23 cellular contexts compared by ENCODE assay signal in the genomic region with DNA sequence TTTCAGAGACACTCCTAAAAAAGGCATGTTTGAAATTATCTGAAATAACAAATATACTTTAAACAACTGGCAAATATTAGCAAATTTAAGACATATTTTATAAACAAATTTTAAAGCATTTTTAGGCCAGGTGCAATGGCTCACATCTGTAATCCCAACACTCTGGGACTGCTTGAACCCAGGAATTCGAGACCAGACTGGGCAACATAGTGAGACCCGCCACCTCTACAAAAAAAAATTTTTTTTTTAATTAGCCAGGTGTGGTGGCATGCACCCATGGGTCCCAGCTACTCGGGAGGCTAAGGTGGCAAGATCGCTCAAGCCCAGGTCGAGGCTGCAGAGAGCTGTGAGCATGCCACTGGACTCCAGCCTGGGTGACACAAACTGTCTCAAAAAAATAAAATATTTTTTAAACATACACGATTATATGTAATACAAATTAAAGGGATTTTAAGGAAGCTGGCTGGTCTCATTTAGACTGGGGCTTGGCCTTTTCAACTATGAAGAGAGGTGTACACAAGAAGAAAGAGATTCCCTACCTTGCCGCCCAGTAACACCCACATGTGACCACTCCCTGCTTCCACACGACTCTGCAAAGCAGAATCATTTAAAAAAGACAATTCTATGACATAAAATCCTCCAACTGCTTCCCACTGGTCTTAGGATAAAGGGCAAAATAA. TPM values are rescaled to one million over a fixed set of nuclear protein-coding genes. Genes with fewer than 3 reads are reported as not detected.
DNase-seq lines count a peak whose midpoint lies in the region; ATAC-seq and TF ChIP-seq lines count a peak whose summit lies in the region.
"Had no signal": no experiment of that assay in that cellular context is flagged by ENCODE, and none has a peak within 500 bp of the region (broad histone marks: within the 10 kb centered on the region; RNA-seq: fewer than 3 reads in every experiment).

No MANE protein-coding gene starts in this region.

- H3K27me3 Mint-ChIP-seq in CD14-positive monocyte (ENCODE audit: low read depth in 3 of 3) (no peaks in the 10 kb centered on the region), memory B cell (no peaks in the 10 kb centered on the region)
- no peaks in the 10 kb centered on the region for H3K27me3 Mint-ChIP-seq in CD4-positive, CD25-positive, alpha-beta regulatory T cell
- H3K27me3 Mint-ChIP-seq in activated T-helper 1 cell treated with anti-CD3 and anti-CD28 coated beads, Interleukin-12 subunit alpha, Interleukin-12 subunit beta, Interleukin-2, Interleukin-4 antibody, amounts not matched to agents 30 ng/mL and 10 ng/mL and 1 ng/mL, durations not matched to agents 14 hours and 24 hours and 36 hours (ENCODE audit: insufficient read depth), result no peaks in the 10 kb centered on the region
- H3K27me3 Mint-ChIP-seq: activated B cell treated with CpG ODN at 0.5 μM for 24 hours; CD4-positive, alpha-beta memory T cell had no signal

- peaks cover 13% of the 10 kb centered on the region for H3K36me3 ChIP-seq in CD4-positive, CD25-positive, alpha-beta regulatory T cell (ENCODE audit: control insufficient read depth, insufficient read depth, low read length)
- H3K36me3 ChIP-seq in upper lobe of right lung (peaks cover 17% of the 10 kb centered on the region), H7 (replicated peaks; ENCODE audit: control insufficient read depth, insufficient read depth, low read length) (no peaks in the 10 kb centered on the region; the same call in 1 of the 2 replicates)

- DNase-seq in CD14-positive monocyte (ENCODE audit: low spot score) (no peak), memory B cell (ENCODE audit: low spot score in 2 of 2) (no peak), upper lobe of right lung (no peak), putamen (ENCODE audit: low spot score) (no peak), H7 (no peak)
- DNase-seq in CD4-positive, CD25-positive, alpha-beta regulatory T cell, result no peak
- DNase-seq in activated T-helper 1 cell treated with anti-CD3 and anti-CD28 coated beads, Interleukin-12 subunit alpha, Interleukin-12 subunit beta, Interleukin-2, Interleukin-4 antibody, amounts not matched to agents 30 ng/mL and 10 ng/mL and 1 ng/mL, durations not matched to agents 14 hours and 24 hours and 36 hours (ENCODE audit: low spot score), result no peak
- DNase-seq: activated B cell treated with CpG ODN at 0.5 μM for 24 hours; activated CD4-positive, alpha-beta T cell treated with anti-CD3 and anti-CD28 coated beads, Interleukin-2, amount 50 U/mL, for 48 hours; activated naive CD4-positive, alpha-beta T cell treated with Interleukin-2 at 50 U/mL for 16 hours; CD4-positive, alpha-beta memory T cell; NCI-H1048; NCI-H1930; NCI-H446; NCI-H82; stimulated activated CD4-positive, alpha-beta T cell treated with anti-CD3 and anti-CD28 coated beads, Interleukin-4, amount 100 ng/mL, for 1 hour; stimulated activated naive CD4-positive, alpha-beta T cell; T-helper 9 cell had no signal

- peak overlapping the region in 5 of 7 donors; percentile 4 to 69 (median 33) for H3K27ac Mint-ChIP-seq in CD14-positive monocyte
- peak overlapping the region; percentile 45 to 72 (median 48) for H3K27ac Mint-ChIP-seq in CD4-positive, CD25-positive, alpha-beta regulatory T cell
- H3K27ac Mint-ChIP-seq in activated T-helper 1 cell treated with anti-CD3 and anti-CD28 coated beads, Interleukin-12 subunit alpha, Interleukin-12 subunit beta, Interleukin-2, Interleukin-4 antibody, amounts not matched to agents 30 ng/mL and 10 ng/mL and 1 ng/mL, durations not matched to agents 14 hours and 24 hours and 36 hours, result peak overlapping the region; percentile 48
- H3K27ac Mint-ChIP-seq in memory B cell, result peak overlapping the region; percentile 65
- H3K27ac Mint-ChIP-seq: activated B cell treated with CpG ODN at 0.5 μM for 24 hours had no signal

- no peak for ATAC-seq in CD4-positive, CD25-positive, alpha-beta regulatory T cell (ENCODE audit: low read depth in 2 of 2)
- no peak for ATAC-seq in memory B cell (ENCODE audit: low read depth)
- no peak for ATAC-seq in upper lobe of right lung

- intact Hi-C loops in CD14-positive monocyte (cut with micrococcal nuclease), result no loop called here
- intact Hi-C loops in activated T-helper 1 cell treated with anti-CD3 and anti-CD28 coated beads, Interleukin-12 subunit alpha, Interleukin-12 subunit beta, Interleukin-2, Interleukin-4 antibody, amounts not matched to agents 30 ng/mL and 10 ng/mL and 1 ng/mL, durations not matched to agents 14 hours and 24 hours and 36 hours (cut with micrococcal nuclease), result no loop called here
- intact Hi-C loops in upper lobe of right lung (cut with DNase I), result no loop called here

- H3K4me3 Mint-ChIP-seq in CD14-positive monocyte, result no peak overlapping the region
- H3K4me3 Mint-ChIP-seq in CD4-positive, CD25-positive, alpha-beta regulatory T cell, result peak overlapping the region in 3 of 4 donors; percentile 20 to 41 (median 27)
- H3K4me3 Mint-ChIP-seq in activated T-helper 1 cell treated with anti-CD3 and anti-CD28 coated beads, Interleukin-12 subunit alpha, Interleukin-12 subunit beta, Interleukin-2, Interleukin-4 antibody, amounts not matched to agents 30 ng/mL and 10 ng/mL and 1 ng/mL, durations not matched to agents 14 hours and 24 hours and 36 hours, result no peak overlapping the region
- H3K4me3 Mint-ChIP-seq in memory B cell, result no peak overlapping the region
- H3K4me3 Mint-ChIP-seq: activated B cell treated with CpG ODN at 0.5 μM for 24 hours had no signal

- H3K4me1 ChIP-seq in CD4-positive, CD25-positive, alpha-beta regulatory T cell (ENCODE audit: control insufficient read depth, insufficient read depth, low read length, poor library complexity, severe bottlenecking), result peaks cover 25% of the 10 kb centered on the region
- H3K4me1 ChIP-seq in upper lobe of right lung, result peaks cover 54% of the 10 kb centered on the region

- no peak for TF ChIP-seq CTCF in CD14-positive monocyte (IDR thresholded peaks at IDR 0.05)
- TF ChIP-seq CTCF in upper lobe of right lung (IDR thresholded peaks at IDR 0.05), result no peak

- H3K27ac ChIP-seq in CD4-positive, CD25-positive, alpha-beta regulatory T cell (ENCODE audit: insufficient read depth, low read length, poor library complexity, severe bottlenecking), result no peak overlapping the region
- H3K27ac ChIP-seq in upper lobe of right lung, result no peak overlapping the region
- H3K27ac ChIP-seq: ascending aorta, RWPE1, SK-N-MC had no signal

- H3K9me3 Mint-ChIP-seq in CD14-positive monocyte (no peaks in the 10 kb centered on the region), memory B cell (no peaks in the 10 kb centered on the region)
- no peaks in the 10 kb centered on the region for H3K9me3 Mint-ChIP-seq in CD4-positive, CD25-positive, alpha-beta regulatory T cell
- no peaks in the 10 kb centered on the region for H3K9me3 Mint-ChIP-seq in activated T-helper 1 cell treated with anti-CD3 and anti-CD28 coated beads, Interleukin-12 subunit alpha, Interleukin-12 subunit beta, Interleukin-2, Interleukin-4 antibody, amounts not matched to agents 30 ng/mL and 10 ng/mL and 1 ng/mL, durations not matched to agents 14 hours and 24 hours and 36 hours
- H3K9me3 Mint-ChIP-seq: activated B cell treated with CpG ODN at 0.5 μM for 24 hours; CD4-positive, alpha-beta memory T cell had no signal

- H3K4me3 ChIP-seq in CD4-positive, CD25-positive, alpha-beta regulatory T cell (ENCODE audit: low read depth, low read length), result no peak overlapping the region
- H3K4me3 ChIP-seq in upper lobe of right lung (no peak overlapping the region), H7 (ENCODE audit: insufficient read depth, low read depth, low read length) (no peak overlapping the region)
- H3K4me3 ChIP-seq: ascending aorta, HAP-1, lung, SK-N-MC had no signal

- H3K27me3 ChIP-seq in CD4-positive, CD25-positive, alpha-beta regulatory T cell (ENCODE audit: control insufficient read depth, insufficient read depth, low read length), result no peaks in the 10 kb centered on the region
- H3K27me3 ChIP-seq in upper lobe of right lung (no peaks in the 10 kb centered on the region), H7 (ENCODE audit: control insufficient read depth, insufficient read depth, low read length) (no peaks in the 10 kb centered on the region)
- H3K27me3 ChIP-seq: ascending aorta had no signal

- no peaks in the 10 kb centered on the region for H3K9me3 ChIP-seq in CD4-positive, CD25-positive, alpha-beta regulatory T cell (ENCODE audit: control insufficient read depth in 2 of 2, low read length in 2 of 2)
- H3K9me3 ChIP-seq in upper lobe of right lung, result no peaks in the 10 kb centered on the region
- H3K9me3 ChIP-seq: ascending aorta, HAP-1 had no signal

- peaks cover 19 to 35% of the 10 kb centered on the region in 2 donors for H3K36me3 Mint-ChIP-seq in CD14-positive monocyte
- peaks cover 18% of the 10 kb centered on the region for H3K36me3 Mint-ChIP-seq in CD4-positive, CD25-positive, alpha-beta regulatory T cell
- peaks cover 19% of the 10 kb centered on the region for H3K36me3 Mint-ChIP-seq in activated T-helper 1 cell treated with anti-CD3 and anti-CD28 coated beads, Interleukin-12 subunit alpha, Interleukin-12 subunit beta, Interleukin-2, Interleukin-4 antibody, amounts not matched to agents 30 ng/mL and 10 ng/mL and 1 ng/mL, durations not matched to agents 14 hours and 24 hours and 36 hours (ENCODE audit: low read depth)
- peaks cover 13% of the 10 kb centered on the region for H3K36me3 Mint-ChIP-seq in memory B cell

- H3K4me1 Mint-ChIP-seq in CD14-positive monocyte (peaks cover 46% of the 10 kb centered on the region), memory B cell (peaks cover 37% of the 10 kb centered on the region)
- peaks cover 23 to 84% (median 50%) of the 10 kb centered on the region in 4 donors for H3K4me1 Mint-ChIP-seq in CD4-positive, CD25-positive, alpha-beta regulatory T cell
- peaks cover 35% of the 10 kb centered on the region for H3K4me1 Mint-ChIP-seq in activated T-helper 1 cell treated with anti-CD3 and anti-CD28 coated beads, Interleukin-12 subunit alpha, Interleukin-12 subunit beta, Interleukin-2, Interleukin-4 antibody, amounts not matched to agents 30 ng/mL and 10 ng/mL and 1 ng/mL, durations not matched to agents 14 hours and 24 hours and 36 hours (ENCODE audit: low read depth)

RNA-seq across cellular contexts. Expression of a gene that starts 7.5 kb away (rescaled TPM):
- polyA plus RNA-seq in CD14-positive monocyte, result 10 to 100 TPM; 17.2 to 33.0 TPM
- 82.0 TPM for total RNA-seq in CD4-positive, CD25-positive, alpha-beta regulatory T cell
- polyA plus RNA-seq in CD4-positive, CD25-positive, alpha-beta regulatory T cell, result 10 to 100 TPM; 20.5 to 32.1 (median 27.3) TPM
- total RNA-seq in activated T-helper 1 cell treated with anti-CD3 and anti-CD28 coated beads, Interleukin-12 subunit alpha, Interleukin-12 subunit beta, Interleukin-2, Interleukin-4 antibody, amounts not matched to agents 30 ng/mL and 10 ng/mL and 1 ng/mL, durations not matched to agents 14 hours and 24 hours and 36 hours, result 172 and 174 TPM in 2 replicates
- 126 TPM for total RNA-seq in upper lobe of right lung
- total RNA-seq in H7 (2014; rRNA removed; shearing (Covaris generic)), result 31.3 and 36.9 TPM in 2 replicates

Comparison
In these comparisons a context has a peak if more than half of its experiments do, and no peak if none do; other contexts are left out.
1. H3K4me3 Mint-ChIP-seq: peak in CD4-positive, CD25-positive, alpha-beta regulatory T cell (3 of 4); none in CD14-positive monocyte (0 of 2), activated T-helper 1 cell treated with anti-CD3 and anti-CD28 coated beads, Interleukin-12 subunit alpha, Interleukin-12 subunit beta, Interleukin-2, Interleukin-4 antibody, amounts not matched to agents 30 ng/mL and 10 ng/mL and 1 ng/mL, durations not matched to agents 14 hours and 24 hours and 36 hours (single experiment) and memory B cell (single experiment).
2. Peak in every context shown above with its lines, with median percentiles within 50 percentile points of each other: H3K27ac Mint-ChIP-seq.